1 cellular context compared by ENCODE assay signal in genomic region chr12:107415066-107415465, GRCh38.
TF ChIP-seq lines count a peak whose summit lies in the region.

No MANE protein-coding gene starts in this region.

TF ChIP-seq in WTC11, 78 proteins besides CTCF, POLR2A, EP300 and RAD21 (continued from another document):
- TF ChIP-seq AR (CRISPR knock-in tag; IDR thresholded peaks at IDR 0.05): no peak
- no peak for TF ChIP-seq ZNF396 (CRISPR knock-in tag; IDR thresholded peaks at IDR 0.05; ENCODE audit: borderline replicate concordance)
- TF ChIP-seq ATF3 (CRISPR knock-in tag; conservative IDR thresholded peaks at IDR 0.05): no peak
- no peak for TF ChIP-seq ZNF425 (CRISPR knock-in tag; conservative IDR thresholded peaks at IDR 0.05)
- TF ChIP-seq MAX (CRISPR knock-in tag; IDR thresholded peaks at IDR 0.05): no peak
- TF ChIP-seq HMGXB4 (CRISPR knock-in tag; IDR thresholded peaks at IDR 0.05): no peak
- TF ChIP-seq RELA (CRISPR knock-in tag; IDR thresholded peaks at IDR 0.05; ENCODE audit: borderline replicate concordance): no peak
- no peak for TF ChIP-seq NR1H2 (CRISPR knock-in tag; IDR thresholded peaks at IDR 0.05)
- no peak for TF ChIP-seq IRF1 (CRISPR knock-in tag; IDR thresholded peaks at IDR 0.05)
- no peak for TF ChIP-seq SP1 (CRISPR knock-in tag; conservative IDR thresholded peaks at IDR 0.05)
